Comparison of ENCODE assay signal across 14 cellular contexts in genomic region chr16:14105976-14106375, GRCh38.
"Had no signal": no experiment of that assay in that cellular context is flagged by ENCODE, and none has a peak within 500 bp of the region (broad histone marks: within the 10 kb centered on the region; RNA-seq: fewer than 3 reads in every experiment).

No MANE protein-coding gene starts in this region.

- H3K4me3 Mint-ChIP-seq: nephron progenitor cell; stimulated activated naive CD8-positive, alpha-beta T cell treated with anti-CD3 and anti-CD28 coated beads, Interleukin-15, amount 100 ng/mL, for 72 hours; T-helper 17 cell had no signal

- H3K27ac ChIP-seq: body of pancreas, left ventricle myocardium inferior, skin epidermis had no signal

- ATAC-seq: activated naive CD4-positive, alpha-beta T cell treated with anti-CD3 and anti-CD28 coated beads, Interleukin-2, amount 50 U/mL, for 72 hours; body of pancreas; stimulated activated naive CD8-positive, alpha-beta T cell treated with anti-CD3 and anti-CD28 coated beads, Interleukin-15, amount 100 ng/mL, for 72 hours; T-helper 17 cell had no signal

- H3K27ac Mint-ChIP-seq: nephron progenitor cell; stimulated activated naive CD8-positive, alpha-beta T cell treated with anti-CD3 and anti-CD28 coated beads, Interleukin-15, amount 100 ng/mL, for 72 hours; T-helper 17 cell had no signal

- H3K4me3 ChIP-seq: body of pancreas, left ventricle myocardium inferior, skin epidermis, tibial nerve had no signal

- DNase-seq: activated CD4-positive, CD25-positive, alpha-beta regulatory T cell; activated T-cell treated with anti-CD3 and anti-CD28 coated beads, Interleukin-2, amount 50 U/mL, for 1 hour; amniotic stem cell; body of pancreas; dermis blood vessel endothelial cell; left ventricle myocardium inferior; mesenchymal stem cell; nephron progenitor cell; stimulated activated CD4-positive, alpha-beta T cell treated with anti-CD3 and anti-CD28 coated beads, Interleukin-4, amount 100 ng/mL, for 4 hours; stimulated activated naive CD8-positive, alpha-beta T cell treated with anti-CD3 and anti-CD28 coated beads, Interleukin-15, amount 100 ng/mL, for 72 hours; T-helper 17 cell had no signal

- H3K27me3 Mint-ChIP-seq: stimulated activated naive CD8-positive, alpha-beta T cell treated with anti-CD3 and anti-CD28 coated beads, Interleukin-15, amount 100 ng/mL, for 72 hours; T-helper 17 cell had no signal

- H3K9me3 Mint-ChIP-seq: activated naive CD4-positive, alpha-beta T cell treated with anti-CD3 and anti-CD28 coated beads, Interleukin-2, amount 50 U/mL, for 72 hours; stimulated activated naive CD8-positive, alpha-beta T cell treated with anti-CD3 and anti-CD28 coated beads, Interleukin-15, amount 100 ng/mL, for 72 hours had no signal

- H3K36me3 ChIP-seq: left ventricle myocardium inferior, tibial nerve had no signal

- H3K27me3 ChIP-seq: body of pancreas, tibial nerve had no signal

- H3K36me3 Mint-ChIP-seq: activated naive CD4-positive, alpha-beta T cell treated with anti-CD3 and anti-CD28 coated beads, Interleukin-2, amount 50 U/mL, for 72 hours had no signal

- H3K9me3 ChIP-seq: body of pancreas, left ventricle myocardium inferior, tibial nerve had no signal
